In genomic region chr3:39122811-39123210, GRCh38 we compare ENCODE assay signal across 10 cellular contexts. TPM values are rescaled to one million over a fixed set of nuclear protein-coding genes. Genes with fewer than 3 reads are reported as not detected.
DNase-seq lines count a peak whose midpoint lies in the region; ATAC-seq and FAIRE-seq lines count a peak whose summit lies in the region.
"Had no signal": no experiment of that assay in that cellular context is flagged by ENCODE, and none has a peak within 500 bp of the region (broad histone marks: within the 10 kb centered on the region; RNA-seq: fewer than 3 reads in every experiment).

No MANE protein-coding gene starts in this region.

- H3K36me3 Mint-ChIP-seq in activated CD4-positive, alpha-beta memory T cell treated with anti-CD3 and anti-CD28 coated beads, Interleukin-2, amount 10 ng/mL, durations not matched to agents 7 days and 5 days (ENCODE audit: low read depth) = no peaks in the 10 kb centered on the region
- H3K36me3 Mint-ChIP-seq: CD8-positive, alpha-beta memory T cell had no signal

- peaks cover 15% of the 10 kb centered on the region for H3K4me1 Mint-ChIP-seq in activated CD4-positive, alpha-beta memory T cell treated with anti-CD3 and anti-CD28 coated beads, Interleukin-2, amount 10 ng/mL, durations not matched to agents 7 days and 5 days

- peak; percentile 91 for FAIRE-seq in GM19239 (lab: Jason Lieb, UNC)

- CTCF ChIA-PET in activated CD4-positive, alpha-beta memory T cell treated with anti-CD3 and anti-CD28 coated beads, Interleukin-2, amount 10 ng/mL, durations not matched to agents 7 days and 5 days (lab: Charles Lee) = interaction anchor here (0.7 to 1.4 kb wide), 2 partner anchors 9 to 169 kb away, joined by 3 to 4 read pairs; no protein-coding TSS in a partner anchor

- H3K27me3 Mint-ChIP-seq in activated CD4-positive, alpha-beta memory T cell treated with anti-CD3 and anti-CD28 coated beads, Interleukin-2, amount 10 ng/mL, durations not matched to agents 7 days and 5 days = peaks cover 1% of the 10 kb centered on the region

- in situ Hi-C loops in ACHN (cut with HindIII; ENCODE audit: low pct_ligation_motif_present, low pct_unique_long_range_greater_than_20kb, low sequenced_read_pairs) = no loop called here

- no peak overlapping the region for H3K4me3 Mint-ChIP-seq in activated CD4-positive, alpha-beta memory T cell treated with anti-CD3 and anti-CD28 coated beads, Interleukin-2, amount 10 ng/mL, durations not matched to agents 7 days and 5 days
- H3K4me3 Mint-ChIP-seq: CD8-positive, alpha-beta memory T cell had no signal

- H3K27ac Mint-ChIP-seq in activated CD4-positive, alpha-beta memory T cell treated with anti-CD3 and anti-CD28 coated beads, Interleukin-2, amount 10 ng/mL, durations not matched to agents 7 days and 5 days = no peak overlapping the region

- POLR2A ChIA-PET in activated CD4-positive, alpha-beta memory T cell treated with anti-CD3 and anti-CD28 coated beads, Interleukin-2, amount 10 ng/mL, durations not matched to agents 7 days and 5 days (lab: Charles Lee) = no interaction called here

- no peak for DNase-seq in GM19239 (ENCODE audit: insufficient read length, low spot score)
- DNase-seq in ureter (ENCODE audit: low spot score) = no peak
- no peak for DNase-seq in occipital lobe (lab: John Stamatoyannopoulos, UW)
- DNase-seq in activated CD4-positive, alpha-beta memory T cell treated with anti-CD3 and anti-CD28 coated beads, Interleukin-2, amount 10 ng/mL, durations not matched to agents 7 days and 5 days = no peak
- DNase-seq in ACHN = no peak
- DNase-seq: CD8-positive, alpha-beta memory T cell; NCI-H2029; WERI-Rb-1 had no signal

- ATAC-seq in HG02571 (IDR thresholded peaks at IDR 0.05; ENCODE audit: unreplicated experiment) (peak; percentile 75), HG03460 (IDR thresholded peaks at IDR 0.05; ENCODE audit: unreplicated experiment) (peak; percentile 60)

- no peaks in the 10 kb centered on the region for H3K9me3 Mint-ChIP-seq in activated CD4-positive, alpha-beta memory T cell treated with anti-CD3 and anti-CD28 coated beads, Interleukin-2, amount 10 ng/mL, durations not matched to agents 7 days and 5 days
- H3K9me3 Mint-ChIP-seq: CD8-positive, alpha-beta memory T cell had no signal

RNA-seq across cellular contexts. Expression of gene TTC21A, which starts 15.3 kb away (rescaled TPM):
- total RNA-seq in ureter = 19.7 TPM
- 2.5 TPM for total RNA-seq in occipital lobe
- total RNA-seq in activated CD4-positive, alpha-beta memory T cell treated with anti-CD3 and anti-CD28 coated beads, Interleukin-2, amount 10 ng/mL, durations not matched to agents 7 days and 5 days = 10 to 100 TPM; 11.2 to 12.1 TPM

RNA-seq across cellular contexts. Expression of gene GORASP1, which starts 15.4 kb away (rescaled TPM):
- total RNA-seq in ureter (92.2 TPM), occipital lobe (28.7 TPM)
- total RNA-seq in activated CD4-positive, alpha-beta memory T cell treated with anti-CD3 and anti-CD28 coated beads, Interleukin-2, amount 10 ng/mL, durations not matched to agents 7 days and 5 days = 10 to 100 TPM; 52.0 to 53.1 TPM

RNA-seq across cellular contexts. Expression of gene CSRNP1, which starts 30.6 kb away (rescaled TPM):
- 32.1 TPM for total RNA-seq in ureter
- 5.9 TPM for total RNA-seq in occipital lobe
- total RNA-seq in activated CD4-positive, alpha-beta memory T cell treated with anti-CD3 and anti-CD28 coated beads, Interleukin-2, amount 10 ng/mL, durations not matched to agents 7 days and 5 days = 10 to 100 TPM; 32.5 to 33.2 TPM
